ENCODE assay signal across 20 cellular contexts in the genomic region with DNA sequence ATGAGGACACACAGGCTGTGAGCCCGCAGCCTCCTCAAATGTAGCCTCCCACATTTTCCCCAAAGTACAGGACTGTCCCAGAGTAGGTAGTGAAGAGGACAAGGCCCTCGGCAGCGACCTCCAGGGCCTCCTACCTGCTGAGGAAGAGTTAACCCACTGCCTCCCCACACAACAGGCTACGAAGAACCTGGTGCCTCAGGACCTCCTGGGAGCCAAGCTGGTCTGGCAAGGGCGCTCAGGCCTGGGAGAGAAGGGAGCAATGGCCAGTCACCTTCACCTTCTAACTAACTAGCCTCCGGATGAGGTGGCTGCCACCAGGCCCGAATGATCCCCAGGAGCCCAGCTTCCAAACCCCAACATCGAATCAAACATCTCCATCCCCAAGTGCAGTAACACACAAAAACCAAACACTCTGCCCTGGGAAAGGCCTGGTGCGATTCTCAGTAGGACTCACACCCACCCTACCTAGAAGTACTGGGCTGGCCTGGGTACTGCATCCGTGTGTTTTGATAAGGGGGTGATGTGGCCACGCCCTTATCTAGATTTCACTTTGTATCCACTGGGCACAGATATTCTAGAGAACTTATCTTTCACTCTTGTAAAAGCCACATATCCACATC. TPM values are rescaled to one million over a fixed set of nuclear protein-coding genes. Genes with fewer than 3 reads are reported as not detected.
DNase-seq lines count a peak whose midpoint lies in the region; ATAC-seq and TF ChIP-seq lines count a peak whose summit lies in the region.
"Had no signal": no experiment of that assay in that cellular context is flagged by ENCODE, and none has a peak within 500 bp of the region (broad histone marks: within the 10 kb centered on the region; RNA-seq: fewer than 3 reads in every experiment).

No MANE protein-coding gene starts in this region.

- 89 to 92% methylated on average over 11 of the region's 11 CpGs for WGBS in heart right ventricle, 2 donors

- H3K4me1 ChIP-seq in GM23338 (ENCODE audit: insufficient read depth) (no peaks in the 10 kb centered on the region), heart right ventricle (peaks cover 0 to 23% (median 11%) of the 10 kb centered on the region in 9 donors)

- no peaks in the 10 kb centered on the region for H3K79me2 ChIP-seq in GM23338 (replicated peaks; ENCODE audit: insufficient read depth)

- peaks cover 5% of the 10 kb centered on the region for H3K4me1 Mint-ChIP-seq in activated T-cell treated with anti-CD3 and anti-CD28 coated beads, Interleukin-2, amount 50 U/mL, for 24 hours (ENCODE audit: low read depth)
- no peaks in the 10 kb centered on the region for H3K4me1 Mint-ChIP-seq in activated T-cell treated with anti-CD3 and anti-CD28 coated beads, Interleukin-2, amount 50 U/mL, for 4 hours (ENCODE audit: low read depth)
- H3K4me1 Mint-ChIP-seq in activated T-helper 17 cell treated with anti-CD3 and anti-CD28 coated beads, Interleukin-2, amount 50 U/mL, for 72 hours, result no peaks in the 10 kb centered on the region
- H3K4me1 Mint-ChIP-seq in GM23338, result no peaks in the 10 kb centered on the region

- no peaks in the 10 kb centered on the region for H3K36me3 ChIP-seq in GM23338 (ENCODE audit: insufficient read depth)
- H3K36me3 ChIP-seq in heart right ventricle, result peaks cover 0 to 70% (median 25%) of the 10 kb centered on the region in 9 donors

- no peak for ATAC-seq in activated T-cell treated with anti-CD3 and anti-CD28 coated beads, Interleukin-2, amount 50 U/mL, for 4 hours
- no peak for ATAC-seq in activated T-helper 17 cell treated with anti-CD3 and anti-CD28 coated beads, Interleukin-2, amount 50 U/mL, for 72 hours (replicated peaks)
- no peak for ATAC-seq in GM23338
- no peak for ATAC-seq in heart right ventricle
- ATAC-seq: activated naive CD4-positive, alpha-beta T cell treated with anti-CD3 and anti-CD28 coated beads, Interleukin-2, amount 50 U/mL, for 72 hours; effector memory CD8-positive, alpha-beta T cell had no signal

- peaks cover 15% of the 10 kb centered on the region for H3K27me3 Mint-ChIP-seq in activated T-cell treated with anti-CD3 and anti-CD28 coated beads, Interleukin-2, amount 50 U/mL, for 24 hours
- peaks cover 10% of the 10 kb centered on the region for H3K27me3 Mint-ChIP-seq in activated T-cell treated with anti-CD3 and anti-CD28 coated beads, Interleukin-2, amount 50 U/mL, for 4 hours (ENCODE audit: low read depth)
- H3K27me3 Mint-ChIP-seq in activated T-helper 17 cell treated with anti-CD3 and anti-CD28 coated beads, Interleukin-2, amount 50 U/mL, for 72 hours, result no peaks in the 10 kb centered on the region
- peaks cover 20% of the 10 kb centered on the region for H3K27me3 Mint-ChIP-seq in GM23338 (ENCODE audit: insufficient read depth, low read depth, poor library complexity)

- DNase-seq in activated T-cell treated with anti-CD3 and anti-CD28 coated beads, Interleukin-2, amount 50 U/mL, for 24 hours, result peak; percentile 28
- no peak for DNase-seq in activated T-cell treated with anti-CD3 and anti-CD28 coated beads, Interleukin-2, amount 50 U/mL, for 4 hours
- DNase-seq in islet precursor cell, result peak; percentile 45
- peak; percentile 29 for DNase-seq in ureter (ENCODE audit: low spot score)
- no peak for DNase-seq in GM23338 (ENCODE audit: low spot score)
- DNase-seq in heart right ventricle, result no peak
- DNase-seq in activated CD4-positive, alpha-beta T cell treated with anti-CD3 and anti-CD28 coated beads, Interleukin-2, amount 50 U/mL, for 48 hours, result no peak
- DNase-seq: activated T-cell treated with anti-CD3 and anti-CD28 coated beads for 4 hours; central memory CD4-positive, alpha-beta T cell; effector memory CD8-positive, alpha-beta T cell; MM.1S; NCI-H2081; NCI-H526; nephron progenitor cell; retina had no signal

- no peak overlapping the region for H3K4me3 Mint-ChIP-seq in activated T-cell treated with anti-CD3 and anti-CD28 coated beads, Interleukin-2, amount 50 U/mL, for 24 hours
- no peak overlapping the region for H3K4me3 Mint-ChIP-seq in activated T-cell treated with anti-CD3 and anti-CD28 coated beads, Interleukin-2, amount 50 U/mL, for 4 hours
- no peak overlapping the region for H3K4me3 Mint-ChIP-seq in activated T-helper 17 cell treated with anti-CD3 and anti-CD28 coated beads, Interleukin-2, amount 50 U/mL, for 72 hours
- H3K4me3 Mint-ChIP-seq in GM23338, result no peak overlapping the region
- H3K4me3 Mint-ChIP-seq: effector memory CD8-positive, alpha-beta T cell; nephron progenitor cell had no signal

- H3K4me2 ChIP-seq in GM23338, result no peak overlapping the region

- H2AFZ ChIP-seq in GM23338, result no peak overlapping the region

- no peaks in the 10 kb centered on the region for H3K9me2 ChIP-seq in GM23338 (ENCODE audit: insufficient read depth)

- H3K9me3 Mint-ChIP-seq in activated T-cell treated with anti-CD3 and anti-CD28 coated beads, Interleukin-2, amount 50 U/mL, for 24 hours, result no peaks in the 10 kb centered on the region
- H3K9me3 Mint-ChIP-seq in activated T-cell treated with anti-CD3 and anti-CD28 coated beads, Interleukin-2, amount 50 U/mL, for 4 hours, result no peaks in the 10 kb centered on the region
- H3K9me3 Mint-ChIP-seq in activated T-helper 17 cell treated with anti-CD3 and anti-CD28 coated beads, Interleukin-2, amount 50 U/mL, for 72 hours, result no peaks in the 10 kb centered on the region
- H3K9me3 Mint-ChIP-seq in GM23338, result no peaks in the 10 kb centered on the region
- H3K9me3 Mint-ChIP-seq: activated naive CD4-positive, alpha-beta T cell treated with anti-CD3 and anti-CD28 coated beads, Interleukin-2, amount 50 U/mL, for 72 hours; effector memory CD8-positive, alpha-beta T cell; nephron progenitor cell had no signal

- H3F3A ChIP-seq in GM23338 (replicated peaks; ENCODE audit: low read depth), result no peaks in the 10 kb centered on the region

- no peak overlapping the region for H3K4me3 ChIP-seq in GM23338
- no peak overlapping the region for H3K4me3 ChIP-seq in heart right ventricle

- no peak for TF ChIP-seq CTCF in GM23338 (conservative IDR thresholded peaks at IDR 0.05; ENCODE audit: low read depth in 2 of 2)
- TF ChIP-seq CTCF in heart right ventricle (IDR thresholded peaks at IDR 0.05), result no peak

- peaks cover 59% of the 10 kb centered on the region for H3K36me3 Mint-ChIP-seq in activated T-cell treated with anti-CD3 and anti-CD28 coated beads, Interleukin-2, amount 50 U/mL, for 24 hours (ENCODE audit: low read depth)
- peaks cover 33% of the 10 kb centered on the region for H3K36me3 Mint-ChIP-seq in activated T-cell treated with anti-CD3 and anti-CD28 coated beads, Interleukin-2, amount 50 U/mL, for 4 hours (ENCODE audit: insufficient read depth)
- H3K36me3 Mint-ChIP-seq in activated T-helper 17 cell treated with anti-CD3 and anti-CD28 coated beads, Interleukin-2, amount 50 U/mL, for 72 hours (ENCODE audit: low read depth), result peaks cover 50% of the 10 kb centered on the region
- peaks cover 32% of the 10 kb centered on the region for H3K36me3 Mint-ChIP-seq in GM23338 (ENCODE audit: low read depth)

- H4K20me1 ChIP-seq in GM23338 (replicated peaks; ENCODE audit: insufficient read depth), result no peaks in the 10 kb centered on the region

- no peaks in the 10 kb centered on the region for H3K9me3 ChIP-seq in heart right ventricle

- intact Hi-C loops in heart right ventricle (cut with DNase I), result loop anchor here in 1 of 10 donors (10.0 kb wide), 1 partner anchor 96 kb away; no protein-coding TSS in a partner anchor

- no peak overlapping the region for H3K27ac Mint-ChIP-seq in activated T-cell treated with anti-CD3 and anti-CD28 coated beads, Interleukin-2, amount 50 U/mL, for 24 hours
- peak overlapping the region; percentile 43 for H3K27ac Mint-ChIP-seq in activated T-helper 17 cell treated with anti-CD3 and anti-CD28 coated beads, Interleukin-2, amount 50 U/mL, for 72 hours
- no peak overlapping the region for H3K27ac Mint-ChIP-seq in GM23338

- H3K27me3 ChIP-seq in GM23338 (ENCODE audit: insufficient read depth) (peaks cover 20% of the 10 kb centered on the region), heart right ventricle (peaks cover 0 to 21% (median 14%) of the 10 kb centered on the region in 7 donors)

- H3K27ac ChIP-seq in GM23338 (ENCODE audit: low read depth) (no peak overlapping the region), heart right ventricle (peak overlapping the region in 2 of 10 donors; percentile 21 to 80)

TF ChIP-seq in GM23338, 12 proteins besides CTCF, POLR2A, EP300 and RAD21 (continues in another document):
- no peak for TF ChIP-seq POLR2AphosphoS5 (IDR thresholded peaks at IDR 0.05; ENCODE audit: low read depth)
- no peak for TF ChIP-seq CREB1 (CRISPR knock-in tag; IDR thresholded peaks at IDR 0.05; ENCODE audit: low read depth)
- TF ChIP-seq ZNF331 (CRISPR knock-in tag; IDR thresholded peaks at IDR 0.05; ENCODE audit: low read depth), result no peak
- TF ChIP-seq JUNB (IDR thresholded peaks at IDR 0.05; ENCODE audit: unreplicated experiment), result no peak
- no peak for TF ChIP-seq NANOG (IDR thresholded peaks at IDR 0.05; ENCODE audit: borderline replicate concordance)
- no peak for TF ChIP-seq ZNF114 (CRISPR knock-in tag; IDR thresholded peaks at IDR 0.05)
- no peak for TF ChIP-seq STAT1 (IDR thresholded peaks at IDR 0.05; ENCODE audit: unreplicated experiment)

RNA-seq across cellular contexts. Expression of a gene that starts 9.5 kb away (rescaled TPM):
- under 1 TPM; 0.13 to 0.91 (median 0.22) TPM for total RNA-seq in activated T-cell treated with anti-CD3 and anti-CD28 coated beads, Interleukin-2, amount 50 U/mL, for 4 hours
- total RNA-seq in activated T-helper 17 cell treated with anti-CD3 and anti-CD28 coated beads, Interleukin-2, amount 50 U/mL, for 72 hours, result not detected
- 1.8 TPM for total RNA-seq in ureter
- total RNA-seq in GM23338 (2014; rRNA removed; shearing (Covaris generic)), result 2.5 and 3.3 TPM in 2 replicates
- 0.61 and 1.0 TPM in 2 replicates for polyA plus RNA-seq in GM23338 (2016; fragmentation: Nextera tagmentation; extraction: Ambion mirVana)
- total RNA-seq in heart right ventricle, result 1 to 10 TPM in 1 of 10 donors, under 1 TPM in 3, not detected in 6; 0.11 to 1.3 (median 0.60) TPM
- polyA plus RNA-seq in heart right ventricle, result under 1 TPM in 1 of 2 donors, not detected in 1; 0.68 TPM
- total RNA-seq: lung microvascular endothelial cell had no signal

RNA-seq across cellular contexts. Expression of a gene that starts 29.8 kb away (rescaled TPM):
- not detected for total RNA-seq in activated T-cell treated with anti-CD3 and anti-CD28 coated beads, Interleukin-2, amount 50 U/mL, for 4 hours
- total RNA-seq in activated T-helper 17 cell treated with anti-CD3 and anti-CD28 coated beads, Interleukin-2, amount 50 U/mL, for 72 hours, result not detected
- total RNA-seq in ureter (2.2 TPM), heart right ventricle (10 to 100 TPM; 18.9 to 30.1 (median 26.7) TPM)
- total RNA-seq in GM23338 (2014; rRNA removed; shearing (Covaris generic)), result 0.07 TPM in 1 of 2 replicates, not detected in the other
- polyA plus RNA-seq in GM23338 (2016; fragmentation: Nextera tagmentation; extraction: Ambion mirVana) (not detected in 2 replicates), heart right ventricle (1 to 10 TPM; 3.0 to 9.8 TPM)
- total RNA-seq: activated naive CD4-positive, alpha-beta T cell treated with anti-CD3 and anti-CD28 coated beads, Interleukin-2, amount 50 U/mL, for 72 hours; H4; lung microvascular endothelial cell; temporal lobe had no signal

RNA-seq across cellular contexts. Expression of a gene that starts 35.2 kb away (rescaled TPM):
- 10 to 100 TPM; 64.5 to 70.9 (median 66.5) TPM for total RNA-seq in activated T-cell treated with anti-CD3 and anti-CD28 coated beads, Interleukin-2, amount 50 U/mL, for 4 hours
- total RNA-seq in activated T-helper 17 cell treated with anti-CD3 and anti-CD28 coated beads, Interleukin-2, amount 50 U/mL, for 72 hours, result 10 to 100 TPM; 33.6 to 53.6 TPM
- total RNA-seq in ureter (67.4 TPM), heart right ventricle (10 to 100 TPM; 19.6 to 31.0 (median 24.2) TPM)
- total RNA-seq in GM23338 (2014; rRNA removed; shearing (Covaris generic)), result 17.0 and 29.7 TPM in 2 replicates
- polyA plus RNA-seq in GM23338 (2016; fragmentation: Nextera tagmentation; extraction: Ambion mirVana) (35.9 and 36.3 TPM in 2 replicates), heart right ventricle (10 to 100 TPM; 38.0 to 83.9 TPM)

Comparison
In these comparisons a context has a peak if more than half of its experiments do, and no peak if none do; other contexts are left out.
1. DNase-seq: peak in activated T-cell treated with anti-CD3 and anti-CD28 coated beads, Interleukin-2, amount 50 U/mL, for 24 hours (single experiment), islet precursor cell (single experiment) and ureter (single experiment); none in activated T-cell treated with anti-CD3 and anti-CD28 coated beads, Interleukin-2, amount 50 U/mL, for 4 hours (single experiment), GM23338 (single experiment), heart right ventricle (0 of 2) and activated CD4-positive, alpha-beta T cell treated with anti-CD3 and anti-CD28 coated beads, Interleukin-2, amount 50 U/mL, for 48 hours (0 of 2).